22 cellular contexts compared by ENCODE assay signal in genomic region chr9:123796073-123796472, GRCh38.
A peak's percentile ranks its signal among the peaks of the same experiment; 100 is the strongest.
DNase-seq lines count a peak whose midpoint lies in the region; ATAC-seq, FAIRE-seq and TF ChIP-seq lines count a peak whose summit lies in the region.
"Had no signal": no experiment of that assay in that cellular context is flagged by ENCODE, and none has a peak within 500 bp of the region (broad histone marks: within the 10 kb centered on the region; RNA-seq: fewer than 3 reads in every experiment).

No MANE protein-coding gene starts in this region.

- H3K4me3 Mint-ChIP-seq in chondrocyte (ENCODE audit: unreplicated experiment): no peak overlapping the region

- no peaks in the 10 kb centered on the region for H3K27me3 ChIP-seq in HepG2 (ENCODE audit: control insufficient read depth in 1 of 2, insufficient read depth in 2 of 2, low read length in 2 of 2)
- no peaks in the 10 kb centered on the region for H3K27me3 ChIP-seq in right lobe of liver
- H3K27me3 ChIP-seq in thyroid gland: no peaks in the 10 kb centered on the region
- H3K27me3 ChIP-seq: Peyer's patch had no signal

- H3K79me2 ChIP-seq in HepG2 (ENCODE audit: insufficient read depth, low read length): peaks cover 10% of the 10 kb centered on the region

- TF ChIP-seq EP300 in HepG2 (IDR thresholded peaks at IDR 0.05; ENCODE audit: low read depth in 2 of 2, low read length in 2 of 2) (no peak), HepG2 (CRISPR knock-in tag; IDR thresholded peaks at IDR 0.05; ENCODE audit: borderline replicate concordance) (no peak)

- H3K9ac ChIP-seq in HepG2 (ENCODE audit: insufficient read depth, low read depth, low read length): no peak overlapping the region

- DNase-seq in HepG2 (ENCODE audit: low spot score) (no peak), right lobe of liver (no peak), chondrocyte (ENCODE audit: low spot score) (no peak), C1 segment of cervical spinal cord (lab: John Stamatoyannopoulos, UW) (no peak), thyroid gland (no peak)
- DNase-seq: CD4-positive, alpha-beta T cell; COR-L47; DMS 273 treated with DMSO at 0.1 percent for 48 hours; DMS79 treated with DMSO at 0.1 percent for 48 hours; KG1; MV-4-11; NCI-H1105 treated with DMSO at 0.1 percent for 48 hours; NCI-H2029 treated with DMSO at 0.1 percent for 48 hours; NCI-H226; NCI-H510A treated with DMSO at 0.1 percent for 48 hours; NCI-H748 treated with DMSO at 0.1 percent for 48 hours; NK-92 treated with Interleukin-12 subunit alpha and Interleukin-12 subunit beta, amount 100 ng/mL, for 24 hours; Peyer's patch had no signal

- peak overlapping the region; percentile 29 for H3K27ac Mint-ChIP-seq in chondrocyte (ENCODE audit: unreplicated experiment)
- H3K27ac Mint-ChIP-seq: CD4-positive, alpha-beta T cell had no signal

- intact Hi-C loops in HepG2 (cut with micrococcal nuclease; ENCODE audit: unreplicated experiment): no loop called here
- intact Hi-C loops in right lobe of liver (cut with DNase I): no loop called here
- intact Hi-C loops in thyroid gland (cut with DNase I): no loop called here

- H3K4me1 ChIP-seq in HepG2 (ENCODE audit: insufficient read depth, low read length) (no peaks in the 10 kb centered on the region; the same call in 1 of the 2 replicates), right lobe of liver (no peaks in the 10 kb centered on the region), thyroid gland (peaks cover 0 to 4% of the 10 kb centered on the region in 2 donors)
- H3K4me1 ChIP-seq: Peyer's patch had no signal

- no peak overlapping the region for H3K27ac ChIP-seq in HepG2 (ENCODE audit: extremely low read length, insufficient read depth, low read length)
- H3K27ac ChIP-seq in right lobe of liver: no peak overlapping the region
- no peak overlapping the region for H3K27ac ChIP-seq in thyroid gland
- H3K27ac ChIP-seq: Peyer's patch had no signal

- no peaks in the 10 kb centered on the region for H3K36me3 ChIP-seq in HepG2 (replicated peaks in 1 of 2; ENCODE audit: control insufficient read depth in 1 of 2, insufficient read depth in 2 of 2, low read length in 2 of 2)
- H3K36me3 ChIP-seq in right lobe of liver: no peaks in the 10 kb centered on the region
- H3K36me3 ChIP-seq in thyroid gland: no peaks in the 10 kb centered on the region
- H3K36me3 ChIP-seq: Peyer's patch had no signal

- no peak overlapping the region for H3K4me2 ChIP-seq in HepG2 (ENCODE audit: low read depth, low read length)

- no peak for TF ChIP-seq RAD21 in HepG2 (CRISPR knock-in tag; IDR thresholded peaks at IDR 0.05)

- H3K36me3 Mint-ChIP-seq in chondrocyte (ENCODE audit: low read depth): peaks cover 3% of the 10 kb centered on the region

- peaks cover 8% of the 10 kb centered on the region; the same call in 1 of the 2 replicates for H4K20me1 ChIP-seq in HepG2 (ENCODE audit: insufficient read depth, low read length)

- POLR2A ChIA-PET in HepG2 (lab: Yijun Ruan, JAX): no interaction called here

- H3K9me3 ChIP-seq in HepG2 (ENCODE audit: low read length): no peaks in the 10 kb centered on the region
- H3K9me3 ChIP-seq in right lobe of liver: no peaks in the 10 kb centered on the region
- H3K9me3 ChIP-seq in thyroid gland: no peaks in the 10 kb centered on the region
- H3K9me3 ChIP-seq: Peyer's patch had no signal

- no peaks in the 10 kb centered on the region for H3K9me3 Mint-ChIP-seq in chondrocyte (ENCODE audit: low read depth)
- H3K9me3 Mint-ChIP-seq: CD4-positive, alpha-beta T cell had no signal

- FAIRE-seq in HepG2 (lab: Jason Lieb, UNC): no peak
- FAIRE-seq: GM18507 had no signal

- ATAC-seq in HepG2: no peak
- no peak for ATAC-seq in right lobe of liver
- ATAC-seq in HG02610 (IDR thresholded peaks at IDR 0.05; ENCODE audit: unreplicated experiment): peak; percentile 50
- no peak for ATAC-seq in HG03039 (IDR thresholded peaks at IDR 0.05; ENCODE audit: unreplicated experiment)
- ATAC-seq: SK-N-SH treated with all-trans-retinoic acid at 6 μM for 48 hours had no signal

- H3K27me3 Mint-ChIP-seq in chondrocyte (ENCODE audit: low read depth): no peaks in the 10 kb centered on the region
- H3K27me3 Mint-ChIP-seq: CD4-positive, alpha-beta T cell had no signal

- no TSS peak for BruUV-seq in HepG2 (replicated peaks; lab: Mats Ljungman, UMichigan)

- peaks cover 15% of the 10 kb centered on the region for H3K4me1 Mint-ChIP-seq in chondrocyte (ENCODE audit: low read depth)

- TF ChIP-seq POLR2A in HepG2 (IDR thresholded peaks at IDR 0.05; ENCODE audit: insufficient read depth in 1 of 2, low read depth in 2 of 2, low read length in 2 of 2) (no peak), right lobe of liver (IDR thresholded peaks at IDR 0.05) (no peak), thyroid gland (IDR thresholded peaks at IDR 0.05) (no peak)

- in situ Hi-C loops in HepG2 (cut with HindIII; ENCODE audit: extremely low pct_ligation_motif_present, low pct_unique_long_range_greater_than_20kb): no loop called here

- H2AFZ ChIP-seq in HepG2 (ENCODE audit: low read length): no peak overlapping the region

- no peak for TF ChIP-seq CTCF in HepG2 (CRISPR knock-in tag; IDR thresholded peaks at IDR 0.05)
- no peak for TF ChIP-seq CTCF in right lobe of liver (IDR thresholded peaks at IDR 0.05)
- TF ChIP-seq CTCF in chondrocyte (IDR thresholded peaks at IDR 0.05): no peak
- TF ChIP-seq CTCF in thyroid gland (IDR thresholded peaks at IDR 0.05): no peak

- no peak overlapping the region for H3K4me3 ChIP-seq in HepG2 (replicated peaks in 1 of 3; ENCODE audit: insufficient read depth in 1 of 3, low read depth in 2 of 3, low read length in 3 of 3)
- no peak overlapping the region for H3K4me3 ChIP-seq in right lobe of liver
- H3K4me3 ChIP-seq in thyroid gland (replicated peaks in 1 of 3): no peak overlapping the region
- H3K4me3 ChIP-seq: Peyer's patch had no signal

- CTCF ChIA-PET in HepG2 (lab: Yijun Ruan, JAX; ENCODE audit: low intra/inter-chr PET ratio, low total read pairs): no interaction called here

- WGBS in HepG2 (ENCODE audit: low lambda C conversion rate): 98% methylated on average over 2 of the region's 2 CpGs
- 92% methylated on average over 2 of the region's 2 CpGs for WGBS in right lobe of liver (ENCODE audit: insufficient coverage, low coverage, low lambda C conversion rate, missing lambda C conversion rate)
- 96 to 100% methylated on average over 2 of the region's 2 CpGs for WGBS in thyroid gland, 2 donors

TF ChIP-seq in HepG2, 621 proteins besides CTCF, POLR2A, EP300 and RAD21:
- TF ChIP-seq CREB1 (IDR thresholded peaks at IDR 0.05) (0 out of 2 replicates have a peak, but pooled peaks have one; percentile 25), CREB1 (CRISPR knock-in tag; IDR thresholded peaks at IDR 0.05) (no peak), FOXP1 (IDR thresholded peaks at IDR 0.05) (no peak), FOXP1 (CRISPR knock-in tag; IDR thresholded peaks at IDR 0.05) (no peak)
TF ChIP-seq in HepG2: peak in this region for 1.
